In the genomic region with DNA sequence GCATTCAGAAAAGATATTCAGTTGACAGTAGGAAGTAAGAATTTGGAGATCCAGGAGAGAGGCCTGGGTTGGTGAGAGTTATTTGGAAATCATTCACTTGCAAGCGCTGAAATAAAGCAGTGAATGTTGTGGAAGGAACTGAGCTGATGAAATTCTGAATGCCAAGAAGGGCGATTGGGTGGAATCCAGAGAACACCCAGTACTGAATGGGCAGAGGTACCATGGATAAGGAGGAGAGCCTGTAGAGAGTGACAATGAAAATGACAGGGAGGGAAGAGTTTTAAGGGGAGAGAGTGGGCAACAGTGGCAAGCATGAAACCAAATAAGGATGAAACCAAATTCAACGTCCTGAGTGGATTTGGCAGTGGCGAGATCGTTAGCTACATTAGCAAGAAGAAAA, we compare ENCODE assay signal across 11 cellular contexts. TPM values are rescaled to one million over a fixed set of nuclear protein-coding genes. Genes with fewer than 3 reads are reported as not detected.
"Had no signal": no experiment of that assay in that cellular context is flagged by ENCODE, and none has a peak within 500 bp of the region (broad histone marks: within the 10 kb centered on the region; RNA-seq: fewer than 3 reads in every experiment).

No MANE protein-coding gene starts in this region.

- DNase-seq: GM23248, GOT3, H7, H9, HCEC 1CT, HFFc6 had no signal

- H3K36me3 ChIP-seq: HAP-1 had no signal

- FAIRE-seq: H1, H54 had no signal

- H3K4me3 ChIP-seq: GM23248, GM23338, HAP-1 had no signal

- H3K4me1 ChIP-seq: HAP-1 had no signal

- ATAC-seq: GM23338, HCT116 had no signal

- H3K27ac ChIP-seq: GM23248 had no signal

RNA-seq across cellular contexts. Expression of gene STOX2, which starts 6.7 kb away (rescaled TPM):
- total RNA-seq: GM23248 had no signal
- polyA plus RNA-seq: GM23248 had no signal
